2 cellular contexts compared by ENCODE assay signal in genomic region chr5:442335-443238, GRCh38.
TF ChIP-seq lines count a peak whose summit lies in the region.

Gene EXOC3 (plus strand): TSS chr5:443176. CDS start chr5:446206, 3,030 bp downstream.

TF ChIP-seq in GM23338, 12 proteins besides CTCF, POLR2A, EP300 and RAD21:
- TF ChIP-seq, protein P1, sequence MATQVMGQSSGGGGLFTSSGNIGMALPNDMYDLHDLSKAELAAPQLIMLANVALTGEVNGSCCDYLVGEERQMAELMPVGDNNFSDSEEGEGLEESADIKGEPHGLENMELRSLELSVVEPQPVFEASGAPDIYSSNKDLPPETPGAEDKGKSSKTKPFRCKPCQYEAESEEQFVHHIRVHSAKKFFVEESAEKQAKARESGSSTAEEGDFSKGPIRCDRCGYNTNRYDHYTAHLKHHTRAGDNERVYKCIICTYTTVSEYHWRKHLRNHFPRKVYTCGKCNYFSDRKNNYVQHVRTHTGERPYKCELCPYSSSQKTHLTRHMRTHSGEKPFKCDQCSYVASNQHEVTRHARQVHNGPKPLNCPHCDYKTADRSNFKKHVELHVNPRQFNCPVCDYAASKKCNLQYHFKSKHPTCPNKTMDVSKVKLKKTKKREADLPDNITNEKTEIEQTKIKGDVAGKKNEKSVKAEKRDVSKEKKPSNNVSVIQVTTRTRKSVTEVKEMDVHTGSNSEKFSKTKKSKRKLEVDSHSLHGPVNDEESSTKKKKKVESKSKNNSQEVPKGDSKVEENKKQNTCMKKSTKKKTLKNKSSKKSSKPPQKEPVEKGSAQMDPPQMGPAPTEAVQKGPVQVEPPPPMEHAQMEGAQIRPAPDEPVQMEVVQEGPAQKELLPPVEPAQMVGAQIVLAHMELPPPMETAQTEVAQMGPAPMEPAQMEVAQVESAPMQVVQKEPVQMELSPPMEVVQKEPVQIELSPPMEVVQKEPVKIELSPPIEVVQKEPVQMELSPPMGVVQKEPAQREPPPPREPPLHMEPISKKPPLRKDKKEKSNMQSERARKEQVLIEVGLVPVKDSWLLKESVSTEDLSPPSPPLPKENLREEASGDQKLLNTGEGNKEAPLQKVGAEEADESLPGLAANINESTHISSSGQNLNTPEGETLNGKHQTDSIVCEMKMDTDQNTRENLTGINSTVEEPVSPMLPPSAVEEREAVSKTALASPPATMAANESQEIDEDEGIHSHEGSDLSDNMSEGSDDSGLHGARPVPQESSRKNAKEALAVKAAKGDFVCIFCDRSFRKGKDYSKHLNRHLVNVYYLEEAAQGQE (IDR thresholded peaks at IDR 0.05; ENCODE audit: unreplicated experiment): peak; percentile 40
- TF ChIP-seq EZH2phosphoT487 (IDR thresholded peaks at IDR 0.05; ENCODE audit: unreplicated experiment) (no peak), POLR2AphosphoS5 (IDR thresholded peaks at IDR 0.05; ENCODE audit: low read depth) (peak; percentile 77)

TF ChIP-seq in SK-N-SH, 30 proteins besides CTCF, POLR2A, EP300 and RAD21 (continued from another document):
- TF ChIP-seq TCF12 (IDR thresholded peaks at IDR 0.05): no peak
- TF ChIP-seq, protein P2, sequence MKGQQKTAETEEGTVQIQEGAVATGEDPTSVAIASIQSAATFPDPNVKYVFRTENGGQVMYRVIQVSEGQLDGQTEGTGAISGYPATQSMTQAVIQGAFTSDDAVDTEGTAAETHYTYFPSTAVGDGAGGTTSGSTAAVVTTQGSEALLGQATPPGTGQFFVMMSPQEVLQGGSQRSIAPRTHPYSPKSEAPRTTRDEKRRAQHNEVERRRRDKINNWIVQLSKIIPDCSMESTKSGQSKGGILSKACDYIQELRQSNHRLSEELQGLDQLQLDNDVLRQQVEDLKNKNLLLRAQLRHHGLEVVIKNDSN (IDR thresholded peaks at IDR 0.05; ENCODE audit: borderline replicate concordance, low read depth): no peak
- TF ChIP-seq YY1 (IDR thresholded peaks at IDR 0.05; ENCODE audit: low read depth): peak; percentile 54; the same call in 1 of the 2 replicates
- no peak for TF ChIP-seq RFX5 (IDR thresholded peaks at IDR 0.05; ENCODE audit: low read length)
- TF ChIP-seq ELF1 (IDR thresholded peaks at IDR 0.05): peak; percentile 87
- TF ChIP-seq TAF1 (IDR thresholded peaks at IDR 0.05; ENCODE audit: borderline replicate concordance, low read depth, low read length): peak; percentile 72; the same call in 1 of the 2 replicates
- no peak for TF ChIP-seq JUND (IDR thresholded peaks at IDR 0.05)
- TF ChIP-seq FOXJ3 (CRISPR knock-in tag; IDR thresholded peaks at IDR 0.05): no peak
- TF ChIP-seq FOXM1 (IDR thresholded peaks at IDR 0.05; ENCODE audit: low read depth): no peak
- TF ChIP-seq RCOR1 (IDR thresholded peaks at IDR 0.05; ENCODE audit: low read length): no peak
- TF ChIP-seq, protein P3, sequence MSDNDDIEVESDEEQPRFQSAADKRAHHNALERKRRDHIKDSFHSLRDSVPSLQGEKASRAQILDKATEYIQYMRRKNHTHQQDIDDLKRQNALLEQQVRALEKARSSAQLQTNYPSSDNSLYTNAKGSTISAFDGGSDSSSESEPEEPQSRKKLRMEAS (IDR thresholded peaks at IDR 0.05; ENCODE audit: low read depth): peak; percentile 84
- peak; percentile 93 for TF ChIP-seq GABPA (IDR thresholded peaks at IDR 0.05; ENCODE audit: low read depth)
- TF ChIP-seq, protein P4, sequence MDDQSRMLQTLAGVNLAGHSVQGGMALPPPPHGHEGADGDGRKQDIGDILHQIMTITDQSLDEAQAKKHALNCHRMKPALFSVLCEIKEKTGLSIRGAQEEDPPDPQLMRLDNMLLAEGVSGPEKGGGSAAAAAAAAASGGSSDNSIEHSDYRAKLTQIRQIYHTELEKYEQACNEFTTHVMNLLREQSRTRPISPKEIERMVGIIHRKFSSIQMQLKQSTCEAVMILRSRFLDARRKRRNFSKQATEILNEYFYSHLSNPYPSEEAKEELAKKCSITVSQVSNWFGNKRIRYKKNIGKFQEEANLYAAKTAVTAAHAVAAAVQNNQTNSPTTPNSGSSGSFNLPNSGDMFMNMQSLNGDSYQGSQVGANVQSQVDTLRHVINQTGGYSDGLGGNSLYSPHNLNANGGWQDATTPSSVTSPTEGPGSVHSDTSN (IDR thresholded peaks at IDR 0.05): no peak
- TF ChIP-seq, protein P5, sequence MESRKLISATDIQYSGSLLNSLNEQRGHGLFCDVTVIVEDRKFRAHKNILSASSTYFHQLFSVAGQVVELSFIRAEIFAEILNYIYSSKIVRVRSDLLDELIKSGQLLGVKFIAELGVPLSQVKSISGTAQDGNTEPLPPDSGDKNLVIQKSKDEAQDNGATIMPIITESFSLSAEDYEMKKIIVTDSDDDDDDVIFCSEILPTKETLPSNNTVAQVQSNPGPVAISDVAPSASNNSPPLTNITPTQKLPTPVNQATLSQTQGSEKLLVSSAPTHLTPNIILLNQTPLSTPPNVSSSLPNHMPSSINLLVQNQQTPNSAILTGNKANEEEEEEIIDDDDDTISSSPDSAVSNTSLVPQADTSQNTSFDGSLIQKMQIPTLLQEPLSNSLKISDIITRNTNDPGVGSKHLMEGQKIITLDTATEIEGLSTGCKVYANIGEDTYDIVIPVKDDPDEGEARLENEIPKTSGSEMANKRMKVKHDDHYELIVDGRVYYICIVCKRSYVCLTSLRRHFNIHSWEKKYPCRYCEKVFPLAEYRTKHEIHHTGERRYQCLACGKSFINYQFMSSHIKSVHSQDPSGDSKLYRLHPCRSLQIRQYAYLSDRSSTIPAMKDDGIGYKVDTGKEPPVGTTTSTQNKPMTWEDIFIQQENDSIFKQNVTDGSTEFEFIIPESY (IDR thresholded peaks at IDR 0.05; ENCODE audit: borderline replicate concordance, low read depth): no peak
- TF ChIP-seq TEAD4 (IDR thresholded peaks at IDR 0.05; ENCODE audit: borderline replicate concordance, insufficient read depth): no peak
- TF ChIP-seq MEF2A (IDR thresholded peaks at IDR 0.05; ENCODE audit: borderline replicate concordance, low read depth): no peak
